15 cellular contexts compared by ENCODE assay signal in genomic region chr21:25215698-25216384, GRCh38.
DNase-seq lines count a peak whose midpoint lies in the region; ATAC-seq and TF ChIP-seq lines count a peak whose summit lies in the region.
"Had no signal": no experiment of that assay in that cellular context is flagged by ENCODE, and none has a peak within 500 bp of the region (broad histone marks: within the 10 kb centered on the region; RNA-seq: fewer than 3 reads in every experiment).

No MANE protein-coding gene starts in this region.

- peaks cover 0 to 18% (median 11%) of the 10 kb centered on the region in 11 donors for H3K9me3 ChIP-seq in heart right ventricle
- H3K9me3 ChIP-seq: upper lobe of right lung had no signal

- no peak for TF ChIP-seq CTCF in heart right ventricle (IDR thresholded peaks at IDR 0.05)

- ATAC-seq in GM18498 (IDR thresholded peaks at IDR 0.05; ENCODE audit: unreplicated experiment) (peak; percentile 97), GM19455 (IDR thresholded peaks at IDR 0.05; ENCODE audit: unreplicated experiment) (peak; percentile 94), HG02870 (IDR thresholded peaks at IDR 0.05; ENCODE audit: unreplicated experiment) (peak; percentile 96), HG03520 (IDR thresholded peaks at IDR 0.05; ENCODE audit: unreplicated experiment) (peak; percentile 96), heart right ventricle (no peak)
- ATAC-seq: activated CD8-positive, alpha-beta memory T cell treated with anti-CD3 and anti-CD28 coated beads, Interleukin-2, amount 10 ng/mL, durations not matched to agents 7 days and 5 days; upper lobe of right lung had no signal

- WGBS in heart right ventricle, 2 donors, result 77% methylated on average over 2 of the region's 2 CpGs

- intact Hi-C loops in heart right ventricle (cut with DNase I), result no loop called here

- H3K4me3 ChIP-seq in heart right ventricle, result no peak overlapping the region
- H3K4me3 ChIP-seq: upper lobe of right lung had no signal

- H3K27me3 ChIP-seq in heart right ventricle, result no peaks in the 10 kb centered on the region
- H3K27me3 ChIP-seq: upper lobe of right lung had no signal

- H3K4me1 ChIP-seq in heart right ventricle, result no peaks in the 10 kb centered on the region
- H3K4me1 ChIP-seq: upper lobe of right lung had no signal

- no peaks in the 10 kb centered on the region for H3K36me3 ChIP-seq in heart right ventricle
- H3K36me3 ChIP-seq: upper lobe of right lung had no signal

- no peak for DNase-seq in effector CD8-positive, alpha-beta T cell (lab: John Stamatoyannopoulos, UW)
- no peak for DNase-seq in kidney tubule cell (ENCODE audit: low spot score)
- DNase-seq in heart right ventricle, result no peak
- DNase-seq in RKO (ENCODE audit: low spot score), result no peak
- DNase-seq: activated CD8-positive, alpha-beta memory T cell treated with anti-CD3 and anti-CD28 coated beads, Interleukin-2, amount 10 ng/mL, durations not matched to agents 7 days and 5 days; midbrain; NCI-H1048; NCI-H82; SW 1271; upper lobe of right lung had no signal

- H3K27ac ChIP-seq in heart right ventricle, result no peak overlapping the region
- H3K27ac ChIP-seq: HL-60, upper lobe of right lung had no signal

Comparison
In these comparisons a context has a peak if more than half of its experiments do, and no peak if none do; other contexts are left out.
1. ATAC-seq: peak in GM18498 (single experiment), GM19455 (single experiment), HG02870 (single experiment) and HG03520 (single experiment); none in heart right ventricle (0 of 8).